Comparison of ENCODE assay signal across 8 cellular contexts in genomic region chr17:74775409-74776043, GRCh38. TPM values are rescaled to one million over a fixed set of nuclear protein-coding genes. Genes with fewer than 3 reads are reported as not detected.
DNase-seq lines count a peak whose midpoint lies in the region; ATAC-seq and TF ChIP-seq lines count a peak whose summit lies in the region.

No MANE protein-coding gene starts in this region.

- ATAC-seq in HG02623 (IDR thresholded peaks at IDR 0.05; ENCODE audit: unreplicated experiment): no peak
- no peak for ATAC-seq in GM18519 (IDR thresholded peaks at IDR 0.05; ENCODE audit: low FRiP score, unreplicated experiment)

- no peak for TF ChIP-seq CTCF in fibroblast of mammary gland (conservative IDR thresholded peaks at IDR 0.05; ENCODE audit: control insufficient read depth, insufficient read depth, low read depth, low read length)

- H3K27me3 ChIP-seq in SJCRH30: no peaks in the 10 kb centered on the region
- H3K27me3 ChIP-seq in rectal smooth muscle tissue (ENCODE audit: control insufficient read depth, insufficient read depth, low read length): no peaks in the 10 kb centered on the region

- DNase-seq in SJCRH30 (no peak), fibroblast of mammary gland (ENCODE audit: low read depth) (no peak), NCI-H1694 (lab: John Stamatoyannopoulos, UW) (no peak)
- DNase-seq in effector CD8-positive, alpha-beta T cell (lab: John Stamatoyannopoulos, UW): no peak

- H3K36me3 ChIP-seq in SJCRH30 (peaks cover 31% of the 10 kb centered on the region), rectal smooth muscle tissue (ENCODE audit: control insufficient read depth, insufficient read depth, low read length) (peaks cover 28% of the 10 kb centered on the region)

- H3K4me1 ChIP-seq in SJCRH30: peaks cover 9% of the 10 kb centered on the region; the same call in 1 of the 2 replicates
- peaks cover 10% of the 10 kb centered on the region for H3K4me1 ChIP-seq in rectal smooth muscle tissue (ENCODE audit: control insufficient read depth, insufficient read depth, low read length)

- H3K27ac ChIP-seq in SJCRH30 (peak overlapping the region; percentile 36), rectal smooth muscle tissue (ENCODE audit: low read depth, low read length) (peak overlapping the region; percentile 57)

- H3K9me3 ChIP-seq in SJCRH30 (replicated peaks): no peaks in the 10 kb centered on the region

- H3K9ac ChIP-seq in rectal smooth muscle tissue (ENCODE audit: low read length): peak overlapping the region; percentile 66

- H3K4me3 ChIP-seq in GM08714 (ENCODE audit: low read length) (peak overlapping the region; percentile 85), SJCRH30 (peak overlapping the region; percentile 73), fibroblast of mammary gland (ENCODE audit: control insufficient read depth, low read depth, low read length) (peak overlapping the region; percentile 95), rectal smooth muscle tissue (ENCODE audit: low read length) (peak overlapping the region; percentile 95)

RNA-seq across cellular contexts. Expression of gene NAT9, which starts 0.6 kb away (rescaled TPM):
- 47.7 and 50.1 TPM in 2 replicates for total RNA-seq in SJCRH30 (2014; rRNA removed; shearing (Covaris generic))

RNA-seq across cellular contexts. Expression of gene NHERF1, which starts 27.1 kb away (rescaled TPM):
- total RNA-seq in SJCRH30 (2014; rRNA removed; shearing (Covaris generic)): 42.0 and 45.4 TPM in 2 replicates

RNA-seq across cellular contexts. Expression of gene RAB37, which starts 38.5 kb away (rescaled TPM):
- total RNA-seq in SJCRH30 (2014; rRNA removed; shearing (Covaris generic)): 1.3 and 3.0 TPM in 2 replicates
